ENCODE assay signal across 18 cellular contexts in the genomic region with DNA sequence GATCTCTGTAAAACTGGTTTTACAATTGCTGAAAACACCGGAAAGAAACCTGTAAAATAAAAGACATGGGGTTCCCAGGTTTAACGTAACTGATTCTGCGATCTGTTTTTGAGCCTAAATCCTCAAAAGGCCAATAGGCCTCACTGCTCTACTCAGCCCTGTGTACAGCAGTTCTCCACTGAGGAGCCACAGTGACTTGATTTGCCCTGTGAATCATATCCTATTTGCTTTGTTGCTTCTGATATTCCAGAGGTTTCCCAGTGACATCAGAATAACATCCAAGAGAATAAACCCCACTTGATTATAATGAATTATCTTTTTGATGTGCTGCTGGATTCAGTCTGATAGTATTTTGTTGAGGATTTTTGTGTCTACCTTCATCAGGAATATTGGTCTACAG. TPM values are rescaled to one million over a fixed set of nuclear protein-coding genes. Genes with fewer than 3 reads are reported as not detected.
"Had no signal": no experiment of that assay in that cellular context is flagged by ENCODE, and none has a peak within 500 bp of the region (broad histone marks: within the 10 kb centered on the region; RNA-seq: fewer than 3 reads in every experiment).

No MANE protein-coding gene starts in this region.

- H3K4me1 Mint-ChIP-seq: neural crest cell had no signal

- H3K36me3 ChIP-seq: colonic mucosa had no signal

- H3K4me3 Mint-ChIP-seq: activated CD8-positive, alpha-beta memory T cell treated with anti-CD3 and anti-CD28 coated beads, Interleukin-2, amount 10 ng/mL, durations not matched to agents 7 days and 5 days; activated naive CD8-positive, alpha-beta T cell treated with anti-CD3 and anti-CD28 coated beads, Interleukin-2, amount 10 ng/mL, durations not matched to agents 7 days and 5 days; activated T-cell treated with anti-CD3 and anti-CD28 coated beads, Interleukin-2, amount 50 U/mL, for 4 hours; neural crest cell had no signal

- H3K9me3 ChIP-seq: colonic mucosa, pancreas, stomach had no signal

- H3K4me3 ChIP-seq: cardiac muscle cell, colonic mucosa, pancreas, stomach had no signal

- H3K4me1 ChIP-seq: colonic mucosa, pancreas, stomach had no signal

- DNase-seq: activated CD4-positive, alpha-beta T cell treated with anti-CD3 and anti-CD28 coated beads, Interleukin-2, amount 50 U/mL, for 48 hours; activated CD4-positive, CD25-positive, alpha-beta regulatory T cell treated with anti-CD3 and anti-CD28 coated beads, Interleukin-2, amount 50 U/mL, for 72 hours; activated CD8-positive, alpha-beta memory T cell treated with anti-CD3 and anti-CD28 coated beads, Interleukin-2, amount 10 ng/mL, durations not matched to agents 7 days and 5 days; activated naive CD8-positive, alpha-beta T cell treated with anti-CD3 and anti-CD28 coated beads, Interleukin-2, amount 10 ng/mL, durations not matched to agents 7 days and 5 days; activated T-cell treated with anti-CD3 and anti-CD28 coated beads, Interleukin-2, amount 50 U/mL, for 4 hours; anterior cingulate cortex; colonic mucosa; effector CD8-positive, alpha-beta T cell; left colon; pancreas; retina; stimulated activated CD4-positive, alpha-beta T cell treated with anti-CD3 and anti-CD28 coated beads, Interleukin-15, amount 100 ng/mL, for 24 hours; stimulated activated CD4-positive, alpha-beta T cell treated with anti-CD3 and anti-CD28 coated beads, Interleukin-4, amount 100 ng/mL, for 4 hours; stomach had no signal

- H3K27me3 Mint-ChIP-seq: activated CD8-positive, alpha-beta memory T cell treated with anti-CD3 and anti-CD28 coated beads, Interleukin-2, amount 10 ng/mL, durations not matched to agents 7 days and 5 days; activated naive CD8-positive, alpha-beta T cell treated with anti-CD3 and anti-CD28 coated beads, Interleukin-2, amount 10 ng/mL, durations not matched to agents 7 days and 5 days had no signal

- H3K27ac ChIP-seq: cardiac muscle cell, colonic mucosa, epithelial cell of prostate, pancreas, stomach had no signal

- H3K27me3 ChIP-seq: cardiac muscle cell, colonic mucosa, pancreas, stomach had no signal

- H3K27ac Mint-ChIP-seq: activated CD8-positive, alpha-beta memory T cell treated with anti-CD3 and anti-CD28 coated beads, Interleukin-2, amount 10 ng/mL, durations not matched to agents 7 days and 5 days; activated naive CD8-positive, alpha-beta T cell treated with anti-CD3 and anti-CD28 coated beads, Interleukin-2, amount 10 ng/mL, durations not matched to agents 7 days and 5 days had no signal

RNA-seq across cellular contexts. Expression of a gene that starts 51.2 kb away (rescaled TPM):
- total RNA-seq: activated naive CD8-positive, alpha-beta T cell treated with anti-CD3 and anti-CD28 coated beads, Interleukin-2, amount 10 ng/mL, durations not matched to agents 7 days and 5 days; cardiac muscle cell; colonic mucosa; left colon; neural crest cell; pancreas; skeletal muscle tissue; stomach had no signal
- polyA plus RNA-seq: cardiac muscle cell, pancreas had no signal
